In genomic region chr2:36653155-36653554, GRCh38 we compare ENCODE assay signal across 1 cellular context.
TF ChIP-seq lines count a peak whose summit lies in the region.

No MANE protein-coding gene starts in this region.

TF ChIP-seq in HepG2, 621 proteins besides CTCF, POLR2A, EP300 and RAD21 (continued from another document):
- TF ChIP-seq ZNF318 (CRISPR knock-in tag; IDR thresholded peaks at IDR 0.05): no peak
